In genomic region chr6:28838634-28839442, GRCh38 we compare ENCODE assay signal across 1 cellular context.
TF ChIP-seq lines count a peak whose summit lies in the region.

No MANE protein-coding gene starts in this region.

TF ChIP-seq in HepG2, 621 proteins besides CTCF, POLR2A, EP300 and RAD21 (continued from another document and continues in another):
- peak; percentile 60 for TF ChIP-seq ZNF609 (CRISPR knock-in tag; IDR thresholded peaks at IDR 0.05; ENCODE audit: borderline replicate concordance)
- TF ChIP-seq SNAPC5 (CRISPR knock-in tag; IDR thresholded peaks at IDR 0.05; ENCODE audit: borderline replicate concordance), result no peak
- peak; percentile 79; the same call in 1 of the 2 replicates for TF ChIP-seq ZBTB3 (CRISPR knock-in tag; IDR thresholded peaks at IDR 0.05; ENCODE audit: borderline replicate concordance, low read depth)
- TF ChIP-seq ZBTB21 (CRISPR knock-in tag; IDR thresholded peaks at IDR 0.05), result 0 out of 2 replicates have a peak, but pooled peaks have one; percentile 5
- TF ChIP-seq SIN3B (IDR thresholded peaks at IDR 0.05; ENCODE audit: low read length), result no peak
- no peak; the same call in 1 of the 2 replicates for TF ChIP-seq REL (CRISPR knock-in tag; conservative IDR thresholded peaks at IDR 0.05)
- no peak for TF ChIP-seq HDAC6 (IDR thresholded peaks at IDR 0.05; ENCODE audit: low read depth, low read length)
- peak; percentile 69; the same call in 1 of the 2 replicates for TF ChIP-seq ZNF275 (CRISPR knock-in tag; IDR thresholded peaks at IDR 0.05; ENCODE audit: borderline replicate concordance)
- TF ChIP-seq ZNF326 (CRISPR knock-in tag; IDR thresholded peaks at IDR 0.05; ENCODE audit: borderline replicate concordance), result no peak
- TF ChIP-seq PHF20 (CRISPR knock-in tag; IDR thresholded peaks at IDR 0.05), result no peak; the same call in none of the 2 replicates
- TF ChIP-seq ZNF710 (CRISPR knock-in tag; IDR thresholded peaks at IDR 0.05; ENCODE audit: borderline replicate concordance), result no peak
- TF ChIP-seq TFDP2 (CRISPR knock-in tag; IDR thresholded peaks at IDR 0.05), result peak; percentile 75
- TF ChIP-seq NCOA2 (CRISPR knock-in tag; IDR thresholded peaks at IDR 0.05), result peak; percentile 28; the same call in 1 of the 2 replicates
- TF ChIP-seq TAF1 (CRISPR knock-in tag; IDR thresholded peaks at IDR 0.05), result peak; percentile 29; the same call in 1 of the 2 replicates
- TF ChIP-seq SKI (IDR thresholded peaks at IDR 0.05; ENCODE audit: partially characterized antibody), result peak; percentile 33
- no peak for TF ChIP-seq RAD51 (IDR thresholded peaks at IDR 0.05; ENCODE audit: borderline replicate concordance)
- TF ChIP-seq PRDM15 (CRISPR knock-in tag; IDR thresholded peaks at IDR 0.05), result no peak; the same call in none of the 2 replicates
- TF ChIP-seq ELK4 (CRISPR knock-in tag; IDR thresholded peaks at IDR 0.05; ENCODE audit: borderline replicate concordance), result no peak
- no peak; the same call in 1 of the 2 replicates for TF ChIP-seq ZNF142 (CRISPR knock-in tag; IDR thresholded peaks at IDR 0.05)
- no peak; the same call in 1 of the 2 replicates for TF ChIP-seq HMGXB3 (CRISPR knock-in tag; IDR thresholded peaks at IDR 0.05; ENCODE audit: borderline replicate concordance)
